Comparison of ENCODE assay signal across 8 cellular contexts in genomic region chr17:49646391-49647255, GRCh38. TPM values are rescaled to one million over a fixed set of nuclear protein-coding genes. Genes with fewer than 3 reads are reported as not detected.
A peak's percentile ranks its signal among the peaks of the same experiment; 100 is the strongest.
DNase-seq lines count a peak whose midpoint lies in the region; ATAC-seq and TF ChIP-seq lines count a peak whose summit lies in the region.

No MANE protein-coding gene starts in this region.

- H3K79me2 ChIP-seq in HCT116 (ENCODE audit: insufficient read depth, low read length): peaks cover 72% of the 10 kb centered on the region

- H3K27me3 ChIP-seq in HCT116 (ENCODE audit: insufficient read depth, low read length): no peaks in the 10 kb centered on the region
- H3K27me3 ChIP-seq in esophagus muscularis mucosa: no peaks in the 10 kb centered on the region
- H3K27me3 ChIP-seq in gastrocnemius medialis: no peaks in the 10 kb centered on the region

- no peak overlapping the region for H2AFZ ChIP-seq in HCT116 (ENCODE audit: low read depth, low read length, poor library complexity, severe bottlenecking)

- in situ Hi-C loops in gastrocnemius medialis (cut with MboI; ENCODE audit: low sequenced_read_pairs in 4 of 4): no loop called here

- intact Hi-C loops in HCT116 (cut with micrococcal nuclease) (no loop called here), esophagus muscularis mucosa (cut with DNase I) (loop anchor here (5.0 kb wide), 1 partner anchor 46 kb away; no protein-coding TSS in a partner anchor), gastrocnemius medialis (cut with DNase I; ENCODE audit: low total_unique reads) (no loop called here)

- CTCF ChIA-PET in HCT116 (lab: Charles Lee): interaction anchor here (1.1 to 2.8 kb wide), 3 partner anchors 77 to 89 kb away, joined by 3 to 16 read pairs (median 5); no protein-coding TSS in a partner anchor

- POLR2A ChIA-PET in HCT116 (lab: Charles Lee): interaction anchor here (0.6 to 2.0 kb wide), 10 partner anchors 9 to 117 kb away, joined by 3 to 8 read pairs (median 4); partner anchors contain the start of genes FAM117A and SPOP

- RAD21 ChIA-PET in HCT116 (lab: Charles Lee; ENCODE audit: low non-redundant PET in 1 of 2, low total read pairs in 2 of 2, uncharacterized antibody in 2 of 2, unreplicated experiment in 2 of 2): interaction anchor here (0.6 to 0.9 kb wide), 3 partner anchors 16 to 298 kb away, joined by 3 to 6 read pairs (median 4); no protein-coding TSS in a partner anchor

- peak; percentile 92 for ATAC-seq in HCT116
- peak; percentile 85 to 88 for ATAC-seq in gastrocnemius medialis
- no peak for ATAC-seq in GM18867 (IDR thresholded peaks at IDR 0.05; ENCODE audit: unreplicated experiment)
- ATAC-seq in GM18511 (IDR thresholded peaks at IDR 0.05; ENCODE audit: unreplicated experiment): no peak

- peak; percentile 72 for DNase-seq in AG10803 (ENCODE audit: low read depth)
- peak; percentile 68 for DNase-seq in HCT116 (ENCODE audit: low read depth, low spot score)
- DNase-seq in T1000 (lab: John Stamatoyannopoulos, UW): peak; percentile 17
- no peak for DNase-seq in esophagus muscularis mucosa (ENCODE audit: extremely low spot score)
- DNase-seq in gastrocnemius medialis: peak; percentile 63 to 90
- DNase-seq in COR-L47 (lab: John Stamatoyannopoulos, UW): no peak

- 61% methylated on average over 10 of the region's 10 CpGs for WGBS in esophagus muscularis mucosa

- peak; percentile 46 for TF ChIP-seq EP300 in esophagus muscularis mucosa (IDR thresholded peaks at IDR 0.05)

- H3K36me3 ChIP-seq in HCT116 (ENCODE audit: control insufficient read depth in 1 of 2, insufficient read depth in 2 of 2, low read length in 2 of 2): no peaks in the 10 kb centered on the region
- no peaks in the 10 kb centered on the region for H3K36me3 ChIP-seq in esophagus muscularis mucosa
- H3K36me3 ChIP-seq in gastrocnemius medialis: no peaks in the 10 kb centered on the region

- TF ChIP-seq RAD21 in HCT116 (IDR thresholded peaks at IDR 0.05; ENCODE audit: low read depth): no peak

- no peaks in the 10 kb centered on the region for H3K9me3 ChIP-seq in HCT116 (ENCODE audit: control insufficient read depth in 1 of 2, insufficient read depth in 1 of 2, low read depth in 1 of 2, low read length in 2 of 2)
- no peaks in the 10 kb centered on the region for H3K9me3 ChIP-seq in esophagus muscularis mucosa
- no peaks in the 10 kb centered on the region for H3K9me3 ChIP-seq in gastrocnemius medialis

- no TSS peak for BruUV-seq in HCT116 (replicated peaks; lab: Mats Ljungman, UMichigan)

- no peaks in the 10 kb centered on the region for H4K20me1 ChIP-seq in HCT116 (ENCODE audit: insufficient read depth)

- H3K4me2 ChIP-seq in HCT116 (ENCODE audit: low read length): peak overlapping the region; percentile 72

- peak overlapping the region; percentile 46 for H3K9ac ChIP-seq in HCT116 (ENCODE audit: low read length)

- H3K4me3 ChIP-seq in AG10803 (ENCODE audit: low read length): peak overlapping the region; percentile 18
- H3K4me3 ChIP-seq in HCT116 (replicated peaks in 1 of 2; ENCODE audit: low read depth in 1 of 2, low read length in 2 of 2): peak overlapping the region; percentile 29 to 49
- peak overlapping the region; percentile 41 to 53 (median 48) for H3K4me3 ChIP-seq in esophagus muscularis mucosa
- peak overlapping the region in 3 of 4 donors; percentile 31 to 44 (median 35) for H3K4me3 ChIP-seq in gastrocnemius medialis

- H3K27ac ChIP-seq in HCT116 (ENCODE audit: low read depth, low read length) (peak overlapping the region; percentile 93), esophagus muscularis mucosa (replicated peaks in 1 of 4) (peak overlapping the region; percentile 83 to 93 (median 88)), gastrocnemius medialis (peak overlapping the region; percentile 78 to 92 (median 88))

- H3K9me2 ChIP-seq in HCT116 (ENCODE audit: insufficient read depth): no peaks in the 10 kb centered on the region

- TF ChIP-seq CTCF in AG10803 (conservative IDR thresholded peaks at IDR 0.05; ENCODE audit: low read length) (no peak), HCT116 (IDR thresholded peaks at IDR 0.05 in 2 of 3, conservative IDR thresholded peaks at IDR 0.05 in 1 of 3; ENCODE audit: borderline replicate concordance in 1 of 3, insufficient read depth in 1 of 3, low read depth in 2 of 3, low read length in 2 of 3) (no peak), esophagus muscularis mucosa (IDR thresholded peaks at IDR 0.05) (no peak), gastrocnemius medialis (IDR thresholded peaks at IDR 0.05 in 4 of 5, conservative IDR thresholded peaks at IDR 0.05 in 1 of 5) (no peak)

- no peak for TF ChIP-seq POLR2A in HCT116 (IDR thresholded peaks at IDR 0.05; ENCODE audit: borderline replicate concordance, extremely low read depth, insufficient read depth, insufficient read length)
- TF ChIP-seq POLR2A in esophagus muscularis mucosa (IDR thresholded peaks at IDR 0.05; ENCODE audit: low read depth): no peak
- TF ChIP-seq POLR2A in gastrocnemius medialis (IDR thresholded peaks at IDR 0.05): no peak

- peaks cover 42 to 48% of the 10 kb centered on the region in 2 experiments for H3K4me1 ChIP-seq in HCT116 (ENCODE audit: control insufficient read depth in 1 of 2, insufficient read depth in 2 of 2, low read length in 2 of 2)
- H3K4me1 ChIP-seq in esophagus muscularis mucosa: peaks cover 30 to 83% (median 66%) of the 10 kb centered on the region in 4 donors
- peaks cover 47 to 48% of the 10 kb centered on the region in 2 donors for H3K4me1 ChIP-seq in gastrocnemius medialis

TF ChIP-seq in HCT116, 20 proteins besides CTCF, POLR2A, EP300 and RAD21:
- peak; percentile 43 for TF ChIP-seq SP1 (IDR thresholded peaks at IDR 0.05; ENCODE audit: low read depth)
- TF ChIP-seq SIN3A (IDR thresholded peaks at IDR 0.05; ENCODE audit: low read depth): peak; percentile 44; the same call in 1 of the 2 replicates
- no peak for TF ChIP-seq ATF3 (IDR thresholded peaks at IDR 0.05)
- peak; percentile 57 for TF ChIP-seq SRF (IDR thresholded peaks at IDR 0.05; ENCODE audit: low read depth)
- peak; percentile 92 for TF ChIP-seq JUND (IDR thresholded peaks at IDR 0.05)
- peak; percentile 55; the same call in 1 of the 2 replicates for TF ChIP-seq CBX3 (IDR thresholded peaks at IDR 0.05; ENCODE audit: low read depth)
- TF ChIP-seq ZFX (IDR thresholded peaks at IDR 0.05): no peak
- peak; percentile 38; the same call in 1 of the 2 replicates for TF ChIP-seq POLR2AphosphoS5 (IDR thresholded peaks at IDR 0.05; ENCODE audit: low read depth, low read length)
- TF ChIP-seq ZNF274 (IDR thresholded peaks at IDR 0.05; ENCODE audit: low read depth, low read length): no peak
- peak; percentile 93 for TF ChIP-seq FOSL1 (IDR thresholded peaks at IDR 0.05; ENCODE audit: low read depth)
- no peak for TF ChIP-seq EZH2phosphoT487 (IDR thresholded peaks at IDR 0.05; ENCODE audit: borderline replicate concordance)

RNA-seq across cellular contexts. Expression of gene SPOP, which starts 31.3 kb away (rescaled TPM):
- total RNA-seq in HCT116 (2021; ENCODE audit: unreplicated experiment): 85.1 TPM
- 49.0 and 63.9 TPM in 2 replicates for polyA plus RNA-seq in HCT116 (2012)
- total RNA-seq in esophagus muscularis mucosa: 100 to 1,000 TPM; 156 to 304 (median 185) TPM
- 10 to 100 TPM; 27.5 to 57.5 (median 53.5) TPM for total RNA-seq in gastrocnemius medialis

Comparison
In these comparisons a context has a peak if more than half of its experiments do, and no peak if none do; other contexts are left out.
1. DNase-seq: peak in AG10803 (single experiment), HCT116 (single experiment), T1000 (single experiment) and gastrocnemius medialis (2 of 2); none in esophagus muscularis mucosa (single experiment) and COR-L47 (single experiment).
2. ATAC-seq: peak in HCT116 (single experiment) and gastrocnemius medialis (2 of 2); none in GM18867 (single experiment) and GM18511 (single experiment).
3. Peak in every context shown above with its lines, with median percentiles within 50 percentile points of each other: H3K4me3 ChIP-seq and H3K27ac ChIP-seq.